8 cellular contexts compared by ENCODE assay signal in the genomic region with DNA sequence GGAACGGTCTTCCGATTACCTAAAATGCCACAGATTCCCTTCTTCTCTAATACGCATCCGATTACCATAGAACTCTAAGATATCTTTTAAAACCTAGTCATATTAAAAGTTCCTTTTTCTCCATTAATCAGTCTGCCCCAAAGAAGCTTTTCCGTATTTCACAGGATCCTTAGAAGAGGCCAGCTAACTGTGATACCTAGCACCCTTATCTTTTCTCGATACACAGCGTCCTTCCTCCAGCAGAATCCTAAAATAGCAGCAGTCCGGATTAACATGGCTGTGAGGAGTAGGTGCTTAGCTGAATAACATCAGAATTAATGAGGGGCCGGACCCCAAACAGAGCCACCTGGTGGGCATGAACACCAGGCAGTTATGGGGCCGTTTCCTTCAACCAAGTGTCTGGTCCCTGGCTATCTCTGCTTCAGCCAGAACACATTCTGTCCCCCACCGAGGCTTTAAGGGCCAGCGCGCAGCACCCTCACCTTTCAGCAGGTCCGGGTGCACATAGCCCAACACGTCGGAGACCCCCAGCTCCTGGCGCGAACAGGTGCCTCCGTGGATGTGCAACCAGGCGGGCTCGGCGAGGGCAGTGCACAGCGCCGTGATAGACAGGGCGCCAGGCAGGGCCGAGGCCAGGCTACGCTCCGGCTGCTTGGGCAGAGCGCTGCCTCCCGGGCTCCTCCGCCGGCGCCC. TPM values are rescaled to one million over a fixed set of nuclear protein-coding genes. Genes with fewer than 3 reads are reported as not detected.
DNase-seq lines count a peak whose midpoint lies in the region; ATAC-seq and TF ChIP-seq lines count a peak whose summit lies in the region.

No MANE protein-coding gene starts in this region.

- H3K9me2 ChIP-seq in GM23248 (ENCODE audit: insufficient read depth): no peaks in the 10 kb centered on the region

- no peaks in the 10 kb centered on the region for H3K27me3 ChIP-seq in GM23248 (replicated peaks; ENCODE audit: insufficient read depth)
- H3K27me3 ChIP-seq in heart right ventricle: no peaks in the 10 kb centered on the region

- peaks cover 29% of the 10 kb centered on the region for H3K36me3 Mint-ChIP-seq in activated naive CD4-positive, alpha-beta T cell treated with anti-CD3 and anti-CD28 coated beads for 36 hours (ENCODE audit: low read depth)

- CTCF ChIA-PET in activated naive CD4-positive, alpha-beta T cell treated with anti-CD3 and anti-CD28 coated beads for 36 hours (lab: Charles Lee): interaction anchor here (0.6 to 1.6 kb wide), 4 partner anchors 11 to 138 kb away, joined by 3 to 11 read pairs (median 4); no protein-coding TSS in a partner anchor

- H3K4me3 Mint-ChIP-seq in activated naive CD4-positive, alpha-beta T cell treated with anti-CD3 and anti-CD28 coated beads for 36 hours: peak overlapping the region; percentile 99

- peak overlapping the region; percentile 94 for H3K4me2 ChIP-seq in GM23248 (ENCODE audit: unreplicated experiment)

- peak overlapping the region; percentile 48 for H3K27ac Mint-ChIP-seq in activated naive CD4-positive, alpha-beta T cell treated with anti-CD3 and anti-CD28 coated beads for 36 hours

- intact Hi-C loops in activated naive CD4-positive, alpha-beta T cell treated with anti-CD3 and anti-CD28 coated beads for 36 hours (cut with micrococcal nuclease): loop anchor here (5.0 to 10.0 kb wide), 6 partner anchors 57 to 497 kb away; partner anchors contain the start of genes ANKRD36C, ARID5A and CNNM4
- intact Hi-C loops in heart right ventricle (cut with DNase I): loop anchor here in 9 of 10 donors (2.0 to 10.0 kb wide), 11 partner anchors 37 to 270 kb away; partner anchors contain the start of genes STARD7 (in 4 of the 9), ASTL (in 2 of the 9), DUSP2 (in 2 of the 9) and ANKRD36C (in 1 of the 9)

- H3K4me3 ChIP-seq in GM23248 (peak overlapping the region; percentile 99), heart right ventricle (peak overlapping the region; percentile 46 to 99 (median 94))

- H3K9ac ChIP-seq in GM23248: peak overlapping the region; percentile 94

- no peaks in the 10 kb centered on the region for H3K9me3 Mint-ChIP-seq in activated naive CD4-positive, alpha-beta T cell treated with anti-CD3 and anti-CD28 coated beads for 36 hours

- TF ChIP-seq CTCF in heart right ventricle (IDR thresholded peaks at IDR 0.05): peak in 7 of 9 donors; percentile 26 to 55 (median 47)

- H3F3A ChIP-seq in GM23248 (ENCODE audit: insufficient read depth): peaks cover 48% of the 10 kb centered on the region

- H3K4me1 ChIP-seq in GM23248 (ENCODE audit: insufficient read depth): peaks cover 45% of the 10 kb centered on the region
- peaks cover 38 to 70% (median 64%) of the 10 kb centered on the region in 9 donors for H3K4me1 ChIP-seq in heart right ventricle

- H3K36me3 ChIP-seq in GM23248 (ENCODE audit: low read depth) (no peaks in the 10 kb centered on the region), heart right ventricle (peaks cover 0 to 65% (median 20%) of the 10 kb centered on the region in 9 donors)

- no peaks in the 10 kb centered on the region for H3K27me3 Mint-ChIP-seq in activated naive CD4-positive, alpha-beta T cell treated with anti-CD3 and anti-CD28 coated beads for 36 hours (ENCODE audit: low read depth)

- peak overlapping the region; percentile 81; the same call in 1 of the 2 replicates for H2AFZ ChIP-seq in GM23248

- in situ Hi-C loops in GM23248 (cut with MboI): loop anchor here (25.0 kb wide), 1 partner anchor 253 kb away; no protein-coding TSS in a partner anchor

- peaks cover 82% of the 10 kb centered on the region for H3K79me2 ChIP-seq in GM23248 (ENCODE audit: insufficient read depth)

- DNase-seq in COR-L47 (lab: John Stamatoyannopoulos, UW): peak; percentile 41
- DNase-seq in GM23248: peak; percentile 65
- peak; percentile 62 to 80 for DNase-seq in NCI-H524 (lab: John Stamatoyannopoulos, UW)
- peak; percentile 31 for DNase-seq in activated naive CD4-positive, alpha-beta T cell treated with anti-CD3 and anti-CD28 coated beads for 36 hours
- peak in 1 of 2 donors; percentile 36 for DNase-seq in heart right ventricle
- peak; percentile 60 for DNase-seq in retina
- DNase-seq in GOT3 (lab: John Stamatoyannopoulos, UW): no peak
- DNase-seq in DMS153 treated with DMSO at 0.1 percent for 48 hours (lab: John Stamatoyannopoulos, UW; ENCODE audit: unreplicated experiment): no peak

- 13 to 15% methylated on average over 27 to 31 of the region's 33 CpGs for WGBS in GM23248 (ENCODE audit: low coverage in 1 of 2, low lambda C conversion rate in 2 of 2, missing lambda C conversion rate in 2 of 2), 2 experiments
- WGBS in heart right ventricle, 2 donors: 8 to 10% methylated on average over 33 of the region's 33 CpGs

- no peaks in the 10 kb centered on the region for H4K20me1 ChIP-seq in GM23248 (ENCODE audit: insufficient read depth)

- no peaks in the 10 kb centered on the region for H3K9me3 ChIP-seq in GM23248 (ENCODE audit: low read depth)
- no peaks in the 10 kb centered on the region for H3K9me3 ChIP-seq in heart right ventricle

- H3K27ac ChIP-seq in GM23248 (peak overlapping the region; percentile 67; the same call in 1 of the 2 replicates), heart right ventricle (peak overlapping the region; percentile 84 to 99 (median 96))

- peak in 2 of 8 donors; percentile 1 to 27 for ATAC-seq in heart right ventricle

- peaks cover 58% of the 10 kb centered on the region for H3K4me1 Mint-ChIP-seq in activated naive CD4-positive, alpha-beta T cell treated with anti-CD3 and anti-CD28 coated beads for 36 hours (ENCODE audit: low read depth)

RNA-seq across cellular contexts. Expression of gene TMEM127, which starts 1.0 kb away (rescaled TPM):
- 43.6 and 46.8 TPM in 2 replicates for total RNA-seq in GM23248 (2014; rRNA removed; shearing (Covaris generic))
- 33.4 and 34.0 TPM in 2 replicates for polyA plus RNA-seq in GM23248 (2016; fragmentation: Nextera tagmentation; extraction: Ambion mirVana)
- total RNA-seq in activated naive CD4-positive, alpha-beta T cell treated with anti-CD3 and anti-CD28 coated beads for 36 hours: 10 to 100 TPM; 12.9 to 16.1 TPM
- total RNA-seq in heart right ventricle: 100 to 1,000 TPM in 4 of 10 donors, 10 to 100 TPM in 6; 72.2 to 113 (median 95.1) TPM
- 10 to 100 TPM; 15.2 to 70.6 TPM for polyA plus RNA-seq in heart right ventricle

RNA-seq across cellular contexts. Expression of gene CIAO1, which starts 1.2 kb away (rescaled TPM):
- 110 and 126 TPM in 2 replicates for total RNA-seq in GM23248 (2014; rRNA removed; shearing (Covaris generic))
- polyA plus RNA-seq in GM23248 (2016; fragmentation: Nextera tagmentation; extraction: Ambion mirVana) (69.3 and 71.1 TPM in 2 replicates), heart right ventricle (10 to 100 TPM; 22.1 to 59.4 TPM)
- total RNA-seq in activated naive CD4-positive, alpha-beta T cell treated with anti-CD3 and anti-CD28 coated beads for 36 hours: 10 to 100 TPM; 59.9 to 62.2 TPM
- total RNA-seq in heart right ventricle: 10 to 100 TPM; 59.2 to 72.1 (median 64.9) TPM

RNA-seq across cellular contexts. Expression of gene SNRNP200, which starts 40.5 kb away (rescaled TPM):
- total RNA-seq in GM23248 (2014; rRNA removed; shearing (Covaris generic)): 30.6 and 34.2 TPM in 2 replicates
- 40.5 and 41.8 TPM in 2 replicates for polyA plus RNA-seq in GM23248 (2016; fragmentation: Nextera tagmentation; extraction: Ambion mirVana)
- total RNA-seq in activated naive CD4-positive, alpha-beta T cell treated with anti-CD3 and anti-CD28 coated beads for 36 hours: 100 to 1,000 TPM; 179 to 181 TPM
- 10 to 100 TPM; 56.2 to 70.5 (median 63.6) TPM for total RNA-seq in heart right ventricle
- polyA plus RNA-seq in heart right ventricle: 10 to 100 TPM; 49.2 to 67.5 TPM

RNA-seq across cellular contexts. Expression of gene STARD7, which starts 56.2 kb away (rescaled TPM):
- total RNA-seq in GM23248 (2014; rRNA removed; shearing (Covaris generic)): 120 and 129 TPM in 2 replicates
- polyA plus RNA-seq in GM23248 (2016; fragmentation: Nextera tagmentation; extraction: Ambion mirVana): 93.3 and 94.2 TPM in 2 replicates
- 10 to 100 TPM; 84.7 to 87.6 TPM for total RNA-seq in activated naive CD4-positive, alpha-beta T cell treated with anti-CD3 and anti-CD28 coated beads for 36 hours
- 100 to 1,000 TPM; 138 to 397 (median 191) TPM for total RNA-seq in heart right ventricle
- polyA plus RNA-seq in heart right ventricle: 100 to 1,000 TPM in 1 of 2 donors, 10 to 100 TPM in 1; 50.8 to 312 TPM

Comparison
In these comparisons a context has a peak if more than half of its experiments do, and no peak if none do; other contexts are left out.
1. DNase-seq: peak in COR-L47 (single experiment), GM23248 (single experiment), NCI-H524 (2 of 2), activated naive CD4-positive, alpha-beta T cell treated with anti-CD3 and anti-CD28 coated beads for 36 hours (single experiment) and retina (single experiment); none in GOT3 (single experiment) and DMS153 treated with DMSO at 0.1 percent for 48 hours (single experiment).